In the genomic region with DNA sequence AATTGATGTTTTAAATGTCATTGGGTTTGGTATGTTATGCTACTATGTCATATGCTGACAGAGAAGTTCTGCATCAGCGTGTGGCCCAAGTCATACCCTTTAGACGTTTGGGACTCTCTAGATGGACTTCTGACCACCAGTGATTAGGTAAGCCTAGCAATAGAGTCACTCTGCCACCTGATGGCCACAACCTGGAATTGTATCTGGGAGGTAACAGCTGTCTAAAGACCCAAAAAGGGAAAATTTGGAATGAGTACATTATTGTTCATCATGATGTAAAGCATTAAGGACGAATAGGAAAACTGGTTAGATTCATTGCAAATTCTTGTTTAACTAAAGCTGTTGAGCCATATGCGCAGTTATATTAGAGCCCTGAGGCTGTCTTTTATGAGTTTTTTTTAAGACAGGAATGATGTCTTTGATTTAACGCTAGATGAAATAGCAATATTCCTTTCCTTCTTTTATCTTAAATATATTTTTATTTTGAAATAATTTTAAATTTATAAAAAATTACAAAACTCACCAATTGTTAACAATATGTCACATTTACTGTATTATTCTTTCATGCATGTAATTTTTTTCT, we compare ENCODE assay signal across 8 cellular contexts.
A peak's percentile ranks its signal among the peaks of the same experiment; 100 is the strongest.
DNase-seq lines count a peak whose midpoint lies in the region; ATAC-seq, FAIRE-seq and TF ChIP-seq lines count a peak whose summit lies in the region.

No MANE protein-coding gene starts in this region.

- FAIRE-seq in kidney (lab: Jason Lieb, UNC) = peak; percentile 95

- H3K36me3 Mint-ChIP-seq in natural killer cell = no peaks in the 10 kb centered on the region
- H3K36me3 Mint-ChIP-seq in natural killer cell treated with Interleukin-12 subunit alpha and Interleukin-12 subunit beta and Interleukin-15 and Interleukin-18, amount 100 ng/mL, for 72 hours = no peaks in the 10 kb centered on the region
- no peaks in the 10 kb centered on the region for H3K36me3 Mint-ChIP-seq in activated naive CD8-positive, alpha-beta T cell treated with anti-CD3 and anti-CD28 coated beads for 36 hours

- H3K9ac ChIP-seq in kidney (ENCODE audit: low read length in 2 of 2) = no peak overlapping the region

- no peaks in the 10 kb centered on the region for H3K4me1 ChIP-seq in kidney (ENCODE audit: control insufficient read depth in 1 of 2, insufficient read depth in 1 of 2, low read depth in 1 of 2, low read length in 2 of 2)

- TF ChIP-seq CTCF in natural killer cell (IDR thresholded peaks at IDR 0.05) (peak; percentile 32), kidney (IDR thresholded peaks at IDR 0.05; ENCODE audit: borderline replicate concordance, extremely low read depth, insufficient read depth) (peak; percentile 38)

- ATAC-seq in natural killer cell = peak in 1 of 3 donors; percentile 47
- ATAC-seq in natural killer cell treated with Interleukin-12 subunit alpha and Interleukin-12 subunit beta and Interleukin-15 and Interleukin-18, amount 100 ng/mL, for 72 hours = no peak
- no peak for ATAC-seq in HG02678 (IDR thresholded peaks at IDR 0.05; ENCODE audit: unreplicated experiment)

- H3K4me3 ChIP-seq in kidney (ENCODE audit: low read length in 2 of 2) = no peak overlapping the region

- H3K4me1 Mint-ChIP-seq in natural killer cell = no peaks in the 10 kb centered on the region
- H3K4me1 Mint-ChIP-seq in natural killer cell treated with Interleukin-12 subunit alpha and Interleukin-12 subunit beta and Interleukin-15 and Interleukin-18, amount 100 ng/mL, for 72 hours (ENCODE audit: low read depth in 2 of 2) = no peaks in the 10 kb centered on the region
- no peaks in the 10 kb centered on the region for H3K4me1 Mint-ChIP-seq in activated naive CD8-positive, alpha-beta T cell treated with anti-CD3 and anti-CD28 coated beads for 36 hours

- no peaks in the 10 kb centered on the region for H3K9me3 Mint-ChIP-seq in natural killer cell
- H3K9me3 Mint-ChIP-seq in natural killer cell treated with Interleukin-12 subunit alpha and Interleukin-12 subunit beta and Interleukin-15 and Interleukin-18, amount 100 ng/mL, for 72 hours = no peaks in the 10 kb centered on the region
- H3K9me3 Mint-ChIP-seq in activated naive CD8-positive, alpha-beta T cell treated with anti-CD3 and anti-CD28 coated beads for 36 hours = no peaks in the 10 kb centered on the region

- no peaks in the 10 kb centered on the region for H3K9me3 ChIP-seq in kidney (ENCODE audit: control insufficient read depth in 1 of 2, low read length in 2 of 2)

- H3K4me3 Mint-ChIP-seq in natural killer cell = no peak overlapping the region
- no peak overlapping the region for H3K4me3 Mint-ChIP-seq in natural killer cell treated with Interleukin-12 subunit alpha and Interleukin-12 subunit beta and Interleukin-15 and Interleukin-18, amount 100 ng/mL, for 72 hours
- H3K4me3 Mint-ChIP-seq in activated naive CD8-positive, alpha-beta T cell treated with anti-CD3 and anti-CD28 coated beads for 36 hours = no peak overlapping the region

- peaks cover 7 to 12% of the 10 kb centered on the region in 2 donors for H3K27me3 Mint-ChIP-seq in natural killer cell (ENCODE audit: low read depth in 2 of 2)
- H3K27me3 Mint-ChIP-seq in natural killer cell treated with Interleukin-12 subunit alpha and Interleukin-12 subunit beta and Interleukin-15 and Interleukin-18, amount 100 ng/mL, for 72 hours = peaks cover 8 to 26% of the 10 kb centered on the region in 2 donors
- H3K27me3 Mint-ChIP-seq in activated naive CD8-positive, alpha-beta T cell treated with anti-CD3 and anti-CD28 coated beads for 36 hours = no peaks in the 10 kb centered on the region

- intact Hi-C loops in natural killer cell (cut with micrococcal nuclease) = no loop called here
- intact Hi-C loops in kidney (cut with DNase I) = no loop called here

- no peak overlapping the region for H3K27ac Mint-ChIP-seq in natural killer cell
- H3K27ac Mint-ChIP-seq in natural killer cell treated with Interleukin-12 subunit alpha and Interleukin-12 subunit beta and Interleukin-15 and Interleukin-18, amount 100 ng/mL, for 72 hours = no peak overlapping the region
- H3K27ac Mint-ChIP-seq in activated naive CD8-positive, alpha-beta T cell treated with anti-CD3 and anti-CD28 coated beads for 36 hours = no peak overlapping the region

- no peak overlapping the region for H3K27ac ChIP-seq in kidney (ENCODE audit: low read depth in 2 of 2, low read length in 2 of 2)

- no peak for DNase-seq in natural killer cell
- no peak for DNase-seq in natural killer cell treated with Interleukin-12 subunit alpha and Interleukin-12 subunit beta and Interleukin-15 and Interleukin-18, amount 100 ng/mL, for 72 hours (ENCODE audit: low spot score)
- peak; percentile 30 for DNase-seq in NCI-H146 (lab: John Stamatoyannopoulos, UW)
- peak; percentile 12 for DNase-seq in activated naive CD8-positive, alpha-beta T cell treated with anti-CD3 and anti-CD28 coated beads for 36 hours
- DNase-seq in kidney = no peak
- DNase-seq in KG1 (lab: John Stamatoyannopoulos, UW) = no peak
- DNase-seq in DMS79 (lab: John Stamatoyannopoulos, UW) = no peak

- H3K36me3 ChIP-seq in kidney (ENCODE audit: control insufficient read depth in 1 of 2, insufficient read depth in 2 of 2, low read length in 2 of 2) = no peaks in the 10 kb centered on the region

Comparison
In these comparisons a context has a peak if more than half of its experiments do, and no peak if none do; other contexts are left out.
1. DNase-seq: peak in NCI-H146 (single experiment) and activated naive CD8-positive, alpha-beta T cell treated with anti-CD3 and anti-CD28 coated beads for 36 hours (single experiment); none in natural killer cell (single experiment), natural killer cell treated with Interleukin-12 subunit alpha and Interleukin-12 subunit beta and Interleukin-15 and Interleukin-18, amount 100 ng/mL, for 72 hours (single experiment), kidney (single experiment), KG1 (single experiment) and DMS79 (single experiment).